10 cellular contexts compared by ENCODE assay signal in genomic region chr1:89198081-89198480, GRCh38. TPM values are rescaled to one million over a fixed set of nuclear protein-coding genes. Genes with fewer than 3 reads are reported as not detected.
A peak's percentile ranks its signal among the peaks of the same experiment; 100 is the strongest.
DNase-seq lines count a peak whose midpoint lies in the region; ATAC-seq and TF ChIP-seq lines count a peak whose summit lies in the region.
"Had no signal": no experiment of that assay in that cellular context is flagged by ENCODE, and none has a peak within 500 bp of the region (broad histone marks: within the 10 kb centered on the region; RNA-seq: fewer than 3 reads in every experiment).

No MANE protein-coding gene starts in this region.

- ATAC-seq in Right ventricle myocardium superior (ENCODE audit: poor library complexity) (peak; percentile 22), Right ventricle myocardium inferior (no peak), upper lobe of right lung (no peak)
- ATAC-seq: HCT116 had no signal

- TF ChIP-seq CTCF in cardiac fibroblast (IDR thresholded peaks at IDR 0.05; ENCODE audit: low read depth, low read length): no peak
- TF ChIP-seq CTCF in upper lobe of right lung (IDR thresholded peaks at IDR 0.05): no peak

- intact Hi-C loops in Right ventricle myocardium superior (cut with DNase I): no loop called here
- intact Hi-C loops in Right ventricle myocardium inferior (cut with DNase I): loop anchor here (5.0 kb wide), 3 partner anchors 64 to 159 kb away; no protein-coding TSS in a partner anchor
- intact Hi-C loops in upper lobe of right lung (cut with DNase I): no loop called here

- DNase-seq in Right ventricle myocardium superior (no peak), Right ventricle myocardium inferior (ENCODE audit: missing footprints) (no peak), cardiac fibroblast (ENCODE audit: low read depth in 2 of 2) (peak in 1 of 2 donors; percentile 9), upper lobe of right lung (no peak), activated gamma-delta T cell (lab: John Stamatoyannopoulos, UW) (no peak)
- no peak for DNase-seq in stimulated activated CD4-positive, alpha-beta T cell treated with anti-CD3 and anti-CD28 coated beads, Interleukin-15, amount 100 ng/mL, for 24 hours
- DNase-seq in activated effector memory CD4-positive, alpha-beta T cell treated with anti-CD3 and anti-CD28 coated beads, Interleukin-2, amount 50 U/mL, for 16 hours: no peak
- DNase-seq: NCI-H2081 had no signal

- H3K4me1 ChIP-seq in mucosa of stomach (ENCODE audit: control insufficient read depth, insufficient read depth, low read length) (no peaks in the 10 kb centered on the region), upper lobe of right lung (peaks cover 30% of the 10 kb centered on the region)

- H3K36me3 ChIP-seq in mucosa of stomach (ENCODE audit: control insufficient read depth, insufficient read depth, low read length): no peaks in the 10 kb centered on the region
- peaks cover 2% of the 10 kb centered on the region for H3K36me3 ChIP-seq in upper lobe of right lung

- H3K4me3 ChIP-seq in cardiac fibroblast (replicated peaks in 1 of 2; ENCODE audit: low read depth in 2 of 2, low read length in 2 of 2) (peak overlapping the region; percentile 51 to 60), mucosa of stomach (ENCODE audit: low read length) (peak overlapping the region; percentile 61), upper lobe of right lung (peak overlapping the region; percentile 59)

- H3K27me3 ChIP-seq in mucosa of stomach (ENCODE audit: control insufficient read depth, insufficient read depth, low read length): no peaks in the 10 kb centered on the region
- no peaks in the 10 kb centered on the region for H3K27me3 ChIP-seq in upper lobe of right lung

- H3K27ac ChIP-seq in upper lobe of right lung: peak overlapping the region; percentile 82

- H3K9ac ChIP-seq in mucosa of stomach (ENCODE audit: low read length): peak overlapping the region; percentile 72

- H3K9me3 ChIP-seq in mucosa of stomach (ENCODE audit: control insufficient read depth, low read length) (no peaks in the 10 kb centered on the region), upper lobe of right lung (no peaks in the 10 kb centered on the region)

RNA-seq across cellular contexts. Expression of gene GBP4, which starts 0.7 kb away (rescaled TPM):
- total RNA-seq in Right ventricle myocardium superior (7.4 TPM), Right ventricle myocardium inferior (5.9 TPM), upper lobe of right lung (32.9 TPM)

RNA-seq across cellular contexts. Expression of gene GBP7, which starts 22.3 kb away (rescaled TPM):
- total RNA-seq in Right ventricle myocardium superior (not detected), Right ventricle myocardium inferior (not detected), upper lobe of right lung (0.32 TPM)
